8 cellular contexts compared by ENCODE assay signal in the genomic region with DNA sequence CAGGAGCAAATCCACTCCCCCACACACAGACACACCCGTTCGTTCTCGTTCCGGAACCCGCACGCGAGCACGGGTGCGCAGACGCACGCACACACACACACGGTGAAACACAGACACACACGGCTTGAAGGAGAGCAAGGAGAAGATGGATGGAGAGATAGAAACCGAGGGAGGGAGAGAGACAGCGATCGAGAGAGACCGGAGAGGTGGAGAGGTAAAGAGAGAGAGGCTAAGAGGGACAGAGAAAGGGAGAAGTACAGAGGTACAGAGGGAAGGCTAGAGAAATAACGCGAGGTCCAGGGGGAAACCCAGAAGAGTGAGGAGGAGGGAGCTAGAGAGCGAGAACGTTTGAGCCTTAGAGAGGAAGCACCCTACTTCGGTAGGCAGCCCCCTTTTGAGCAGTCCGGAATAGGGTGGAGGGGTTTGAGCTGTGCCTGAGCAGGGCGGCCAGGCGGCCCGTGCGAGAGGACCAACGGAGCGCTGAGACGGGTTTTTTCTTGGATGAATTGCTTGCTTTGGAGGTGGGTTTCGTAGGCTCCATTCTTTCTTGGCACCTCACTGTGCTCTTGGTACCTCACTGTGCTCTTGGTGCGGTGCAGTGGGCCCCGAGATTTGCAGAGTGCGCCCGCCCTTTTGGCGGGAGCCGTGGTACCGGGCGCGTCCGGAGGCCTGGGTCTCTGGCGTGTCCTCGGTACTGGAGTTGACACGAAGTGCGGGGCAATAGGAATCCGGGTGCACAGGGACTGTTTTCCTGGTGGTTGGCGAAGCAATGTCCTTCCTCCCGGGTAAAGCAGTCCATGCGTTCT.
DNase-seq lines count a peak whose midpoint lies in the region; ATAC-seq and TF ChIP-seq lines count a peak whose summit lies in the region.

No MANE protein-coding gene starts in this region.

- no peaks in the 10 kb centered on the region for H3K4me1 ChIP-seq in BE2C

- no peak for TF ChIP-seq RAD21 in neural cell (conservative IDR thresholded peaks at IDR 0.05)

- POLR2A ChIA-PET in activated CD4-positive, alpha-beta memory T cell treated with anti-CD3 and anti-CD28 coated beads, Interleukin-2, amount 10 ng/mL, durations not matched to agents 7 days and 5 days (lab: Charles Lee): interaction anchor here (0.7 to 0.8 kb wide), 2 partner anchors 794 to 881 kb away, joined by 3 read pairs; no protein-coding TSS in a partner anchor

- CTCF ChIA-PET in activated CD4-positive, alpha-beta memory T cell treated with anti-CD3 and anti-CD28 coated beads, Interleukin-2, amount 10 ng/mL, durations not matched to agents 7 days and 5 days (lab: Charles Lee): no interaction called here

- H3K9me2 ChIP-seq in neural cell (ENCODE audit: insufficient read depth, low read length): no peaks in the 10 kb centered on the region

- H3K36me3 ChIP-seq in BE2C (no peaks in the 10 kb centered on the region), neural cell (ENCODE audit: insufficient read depth, low read length) (no peaks in the 10 kb centered on the region)

- H3K4me1 Mint-ChIP-seq in activated CD4-positive, alpha-beta memory T cell treated with anti-CD3 and anti-CD28 coated beads, Interleukin-2, amount 10 ng/mL, durations not matched to agents 7 days and 5 days: peaks cover 27% of the 10 kb centered on the region

- no peak overlapping the region for H2AFZ ChIP-seq in neural cell (ENCODE audit: low read depth, low read length)

- H3K4me3 Mint-ChIP-seq in activated CD4-positive, alpha-beta memory T cell treated with anti-CD3 and anti-CD28 coated beads, Interleukin-2, amount 10 ng/mL, durations not matched to agents 7 days and 5 days: peak overlapping the region; percentile 85

- peaks cover 47% of the 10 kb centered on the region for H3K27me3 Mint-ChIP-seq in activated CD4-positive, alpha-beta memory T cell treated with anti-CD3 and anti-CD28 coated beads, Interleukin-2, amount 10 ng/mL, durations not matched to agents 7 days and 5 days

- no peak overlapping the region for H3K27ac ChIP-seq in neural cell (ENCODE audit: low read length)

- DNase-seq in BE2C: peak; percentile 39
- DNase-seq in NCI-H345 (lab: John Stamatoyannopoulos, UW): peak; percentile 71
- peak; percentile 45 for DNase-seq in activated CD4-positive, alpha-beta memory T cell treated with anti-CD3 and anti-CD28 coated beads, Interleukin-2, amount 10 ng/mL, durations not matched to agents 7 days and 5 days
- DNase-seq in fibroblast of mammary gland (ENCODE audit: low read depth): peak; percentile 54
- DNase-seq in effector CD8-positive, alpha-beta T cell (lab: John Stamatoyannopoulos, UW): no peak
- DNase-seq in cerebellar nuclear complex (lab: John Stamatoyannopoulos, UW): no peak

- peak overlapping the region; percentile 80 for H3K4me3 ChIP-seq in BE2C (ENCODE audit: low read depth, low read length)
- H3K4me3 ChIP-seq in fibroblast of mammary gland (ENCODE audit: control insufficient read depth, low read depth, low read length): peak overlapping the region; percentile 66
- H3K4me3 ChIP-seq in neural cell (ENCODE audit: low read length): peak overlapping the region; percentile 65

- TF ChIP-seq EP300 in neural cell (conservative IDR thresholded peaks at IDR 0.05; ENCODE audit: poor library complexity, severe bottlenecking): no peak

- H3K9me3 ChIP-seq in BE2C: no peaks in the 10 kb centered on the region
- no peaks in the 10 kb centered on the region for H3K9me3 ChIP-seq in neural cell (ENCODE audit: low read length)

- no peaks in the 10 kb centered on the region for H3F3A ChIP-seq in neural cell (ENCODE audit: insufficient read depth, low read length, poor library complexity, severe bottlenecking)

- no peaks in the 10 kb centered on the region for H4K20me1 ChIP-seq in neural cell (ENCODE audit: insufficient read depth)

- H3K79me2 ChIP-seq in neural cell (replicated peaks; ENCODE audit: insufficient read depth, low read length): no peaks in the 10 kb centered on the region

- H3K27me3 ChIP-seq in BE2C (no peaks in the 10 kb centered on the region), neural cell (ENCODE audit: insufficient read depth, low read depth, low read length) (peaks cover 52% of the 10 kb centered on the region)

- H3K9me3 Mint-ChIP-seq in activated CD4-positive, alpha-beta memory T cell treated with anti-CD3 and anti-CD28 coated beads, Interleukin-2, amount 10 ng/mL, durations not matched to agents 7 days and 5 days: no peaks in the 10 kb centered on the region

- H3K9ac ChIP-seq in neural cell (ENCODE audit: low read length): peak overlapping the region; percentile 39

- peak; percentile 54 for ATAC-seq in GM19395 (IDR thresholded peaks at IDR 0.05; ENCODE audit: unreplicated experiment)

- peak overlapping the region; percentile 41 for H3K4me2 ChIP-seq in neural cell (ENCODE audit: low read length)

- TF ChIP-seq CTCF in BE2C (IDR thresholded peaks at IDR 0.05; ENCODE audit: low read depth, low read length) (peak; percentile 25; the same call in 1 of the 2 replicates), fibroblast of mammary gland (conservative IDR thresholded peaks at IDR 0.05; ENCODE audit: control insufficient read depth, insufficient read depth, low read depth, low read length) (no peak), neural cell (IDR thresholded peaks at IDR 0.05; ENCODE audit: poor library complexity, severe bottlenecking) (no peak)

- peaks cover 7% of the 10 kb centered on the region for H3K36me3 Mint-ChIP-seq in activated CD4-positive, alpha-beta memory T cell treated with anti-CD3 and anti-CD28 coated beads, Interleukin-2, amount 10 ng/mL, durations not matched to agents 7 days and 5 days (ENCODE audit: low read depth)

- H3K27ac Mint-ChIP-seq in activated CD4-positive, alpha-beta memory T cell treated with anti-CD3 and anti-CD28 coated beads, Interleukin-2, amount 10 ng/mL, durations not matched to agents 7 days and 5 days: peak overlapping the region; percentile 89

TF ChIP-seq in neural cell, 6 proteins besides CTCF, POLR2A, EP300 and RAD21:
- TF ChIP-seq EZH2 (IDR thresholded peaks at IDR 0.05; ENCODE audit: borderline replicate concordance, insufficient read depth, low read length, poor library complexity, severe bottlenecking) (no peak), MXI1 (conservative IDR thresholded peaks at IDR 0.05; ENCODE audit: poor library complexity, severe bottlenecking) (peak; percentile 27), TAF1 (IDR thresholded peaks at IDR 0.05; ENCODE audit: low read depth) (no peak), SMC3 (conservative IDR thresholded peaks at IDR 0.05; ENCODE audit: poor library complexity) (no peak), POLR2AphosphoS5 (IDR thresholded peaks at IDR 0.05) (peak; percentile 35)
- TF ChIP-seq, protein P1, sequence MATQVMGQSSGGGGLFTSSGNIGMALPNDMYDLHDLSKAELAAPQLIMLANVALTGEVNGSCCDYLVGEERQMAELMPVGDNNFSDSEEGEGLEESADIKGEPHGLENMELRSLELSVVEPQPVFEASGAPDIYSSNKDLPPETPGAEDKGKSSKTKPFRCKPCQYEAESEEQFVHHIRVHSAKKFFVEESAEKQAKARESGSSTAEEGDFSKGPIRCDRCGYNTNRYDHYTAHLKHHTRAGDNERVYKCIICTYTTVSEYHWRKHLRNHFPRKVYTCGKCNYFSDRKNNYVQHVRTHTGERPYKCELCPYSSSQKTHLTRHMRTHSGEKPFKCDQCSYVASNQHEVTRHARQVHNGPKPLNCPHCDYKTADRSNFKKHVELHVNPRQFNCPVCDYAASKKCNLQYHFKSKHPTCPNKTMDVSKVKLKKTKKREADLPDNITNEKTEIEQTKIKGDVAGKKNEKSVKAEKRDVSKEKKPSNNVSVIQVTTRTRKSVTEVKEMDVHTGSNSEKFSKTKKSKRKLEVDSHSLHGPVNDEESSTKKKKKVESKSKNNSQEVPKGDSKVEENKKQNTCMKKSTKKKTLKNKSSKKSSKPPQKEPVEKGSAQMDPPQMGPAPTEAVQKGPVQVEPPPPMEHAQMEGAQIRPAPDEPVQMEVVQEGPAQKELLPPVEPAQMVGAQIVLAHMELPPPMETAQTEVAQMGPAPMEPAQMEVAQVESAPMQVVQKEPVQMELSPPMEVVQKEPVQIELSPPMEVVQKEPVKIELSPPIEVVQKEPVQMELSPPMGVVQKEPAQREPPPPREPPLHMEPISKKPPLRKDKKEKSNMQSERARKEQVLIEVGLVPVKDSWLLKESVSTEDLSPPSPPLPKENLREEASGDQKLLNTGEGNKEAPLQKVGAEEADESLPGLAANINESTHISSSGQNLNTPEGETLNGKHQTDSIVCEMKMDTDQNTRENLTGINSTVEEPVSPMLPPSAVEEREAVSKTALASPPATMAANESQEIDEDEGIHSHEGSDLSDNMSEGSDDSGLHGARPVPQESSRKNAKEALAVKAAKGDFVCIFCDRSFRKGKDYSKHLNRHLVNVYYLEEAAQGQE (IDR thresholded peaks at IDR 0.05; ENCODE audit: borderline replicate concordance): no peak

Comparison
In these comparisons a context has a peak if more than half of its experiments do, and no peak if none do; other contexts are left out.
1. DNase-seq: peak in BE2C (single experiment), NCI-H345 (single experiment), activated CD4-positive, alpha-beta memory T cell treated with anti-CD3 and anti-CD28 coated beads, Interleukin-2, amount 10 ng/mL, durations not matched to agents 7 days and 5 days (single experiment) and fibroblast of mammary gland (single experiment); none in effector CD8-positive, alpha-beta T cell (single experiment) and cerebellar nuclear complex (0 of 2).
2. Peak in every context shown above with its lines, with median percentiles within 50 percentile points of each other: H3K4me3 ChIP-seq.